In the genomic region with DNA sequence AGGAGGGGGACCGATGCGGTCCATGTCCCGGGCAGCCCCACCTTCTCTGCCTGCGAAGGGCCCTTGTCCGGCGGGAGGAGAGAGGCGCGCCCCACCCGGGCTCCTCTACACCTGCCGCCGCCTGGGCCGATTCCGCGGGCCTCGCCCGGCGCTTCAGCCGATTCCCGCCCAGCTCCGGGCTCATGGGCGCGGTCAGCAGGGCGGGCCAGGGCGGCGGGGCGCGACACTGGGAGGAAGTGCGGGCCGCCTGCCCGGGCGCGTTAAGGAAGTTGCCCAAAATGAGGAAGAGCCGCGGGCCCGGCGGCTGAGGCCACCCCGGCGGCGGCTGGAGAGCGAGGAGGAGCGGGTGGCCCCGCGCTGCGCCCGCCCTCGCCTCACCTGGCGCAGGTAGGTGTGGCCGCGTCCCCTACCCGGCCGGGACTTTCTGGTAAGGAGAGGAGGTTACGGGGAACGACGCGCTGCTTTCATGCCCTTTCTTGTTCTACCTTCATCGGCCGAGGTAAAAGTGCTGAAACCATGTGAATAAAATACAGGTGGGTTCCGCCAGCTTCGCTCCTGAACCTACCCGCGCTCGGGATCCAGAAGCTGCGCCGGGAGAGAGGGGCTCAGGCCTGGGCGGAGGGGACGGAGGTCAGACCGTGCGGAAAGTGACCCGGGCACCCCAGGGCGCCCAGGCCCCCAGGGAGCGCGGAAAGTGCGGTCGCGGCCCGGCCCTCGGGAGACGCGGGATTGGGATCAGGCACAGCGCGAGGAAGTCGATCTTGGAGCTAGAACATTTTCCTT, we compare ENCODE assay signal across 8 cellular contexts. TPM values are rescaled to one million over a fixed set of nuclear protein-coding genes. Genes with fewer than 3 reads are reported as not detected.
DNase-seq lines count a peak whose midpoint lies in the region; ATAC-seq, FAIRE-seq and TF ChIP-seq lines count a peak whose summit lies in the region.

A gene (plus strand): TSS at position 313 of the 783 bp plus-strand sequence. CDS start 42,080 bp downstream, outside the sequence.

- no peak for DNase-seq in A549 (ENCODE audit: low read depth in 1 of 2, low spot score in 1 of 2)
- peak in 1 of 10 donors; percentile 43 for DNase-seq in dorsolateral prefrontal cortex
- peak; percentile 40 for DNase-seq in mucosa of gallbladder (ENCODE audit: low spot score)
- no peak for DNase-seq in HFFc6
- DNase-seq in NCI-H1048 (lab: John Stamatoyannopoulos, UW), result no peak

- intact Hi-C loops in dorsolateral prefrontal cortex (cut with DNase I), result no loop called here

- H3K4me1 ChIP-seq in A549 (peaks cover 5% of the 10 kb centered on the region; the same call in 1 of the 3 replicates), OCI-LY1 (ENCODE audit: insufficient read depth, low read length, severe bottlenecking) (peaks cover 57% of the 10 kb centered on the region)

- H4K20me1 ChIP-seq in OCI-LY1 (ENCODE audit: insufficient read depth, low read length), result no peaks in the 10 kb centered on the region

- no peak for TF ChIP-seq RAD21 in A549 (conservative IDR thresholded peaks at IDR 0.05 in 1 of 2, IDR thresholded peaks at IDR 0.05 in 1 of 2)

- H3K4me3 Mint-ChIP-seq in HFFc6, result no peak within 1 kb of the TSS

- no peaks in the 10 kb centered on the region for H3K36me3 Mint-ChIP-seq in HFFc6 (ENCODE audit: low read depth)

- no peaks in the 10 kb centered on the region for H3K27me3 ChIP-seq in OCI-LY1 (ENCODE audit: insufficient read depth, low read length)
- peaks cover 0 to 91% (median 36%) of the 10 kb centered on the region in 45 donors for H3K27me3 ChIP-seq in dorsolateral prefrontal cortex

- no peak for TF ChIP-seq POLR2A in A549 (IDR thresholded peaks at IDR 0.05; ENCODE audit: low read length)

- CTCF ChIA-PET in A549 (lab: Yijun Ruan, JAX), result interaction anchor here (1.3 kb wide), 1 partner anchor 1199 kb away, joined by 3 read pairs; no protein-coding TSS in a partner anchor

- H3K9me2 ChIP-seq in OCI-LY1 (ENCODE audit: low read depth, low read length), result no peaks in the 10 kb centered on the region

- ATAC-seq in A549 (peak; percentile 62 to 78; a peak in 4 of 6 replicates), GM18502 (IDR thresholded peaks at IDR 0.05; ENCODE audit: poor library complexity, unreplicated experiment) (peak; percentile 54), HG03064 (IDR thresholded peaks at IDR 0.05; ENCODE audit: low read depth, unreplicated experiment) (peak; percentile 36)

- no peak within 1 kb of the TSS for H3K27ac Mint-ChIP-seq in HFFc6

- peaks cover 6% of the 10 kb centered on the region; the same call in 1 of the 2 replicates for H3K36me3 ChIP-seq in OCI-LY1 (ENCODE audit: insufficient read depth, low read length)

- peak within 1 kb of the TSS; percentile 52 for H3K4me3 ChIP-seq in A549
- peak within 1 kb of the TSS; percentile 82 for H3K4me3 ChIP-seq in OCI-LY1 (ENCODE audit: low read depth, low read length, poor library complexity, severe bottlenecking)
- peak within 1 kb of the TSS in 56 of 59 donors; percentile 1 to 61 (median 42) for H3K4me3 ChIP-seq in dorsolateral prefrontal cortex

- TF ChIP-seq CTCF in A549 (IDR thresholded peaks at IDR 0.05) (no peak), OCI-LY1 (IDR thresholded peaks at IDR 0.05; ENCODE audit: low read length) (no peak), dorsolateral prefrontal cortex (IDR thresholded peaks at IDR 0.05 in 54 of 56, conservative IDR thresholded peaks at IDR 0.05 in 2 of 56; ENCODE audit: low read depth in 1 of 56, partially characterized antibody in 56 of 56) (no peak), HFFc6 (IDR thresholded peaks at IDR 0.05) (no peak)

- H3K27ac ChIP-seq in A549 (no peak within 1 kb of the TSS), OCI-LY1 (ENCODE audit: low read depth, low read length, poor library complexity, severe bottlenecking) (peak within 1 kb of the TSS; percentile 96), dorsolateral prefrontal cortex (peak within 1 kb of the TSS in 33 of 59 donors; percentile 3 to 66 (median 37))

- no peaks in the 10 kb centered on the region for H3F3A ChIP-seq in OCI-LY1 (ENCODE audit: insufficient read depth, low read length)

- TF ChIP-seq EP300 in A549 (IDR thresholded peaks at IDR 0.05), result no peak

- POLR2A ChIA-PET in A549 (lab: Yijun Ruan, JAX), result no interaction called here

- H3K4me2 ChIP-seq in A549 (peak within 1 kb of the TSS; percentile 99), OCI-LY1 (ENCODE audit: low read length) (peak within 1 kb of the TSS; percentile 98)

- no peaks in the 10 kb centered on the region for H3K4me1 Mint-ChIP-seq in HFFc6 (ENCODE audit: low read depth)

- no peak for FAIRE-seq in A549 (lab: Jason Lieb, UNC)

- H3K9me3 ChIP-seq in A549 (no peaks in the 10 kb centered on the region; the same call in 2 of the 3 replicates), OCI-LY1 (ENCODE audit: low read length) (no peaks in the 10 kb centered on the region)

- peaks cover 5% of the 10 kb centered on the region for H3K27me3 Mint-ChIP-seq in HFFc6 (ENCODE audit: insufficient read depth)

- H3K79me2 ChIP-seq in OCI-LY1 (ENCODE audit: insufficient read depth, low read length), result peaks cover 48% of the 10 kb centered on the region

- WGBS in A549 (ENCODE audit: missing lambda C conversion rate), result 14% methylated on average over 19 of the region's 82 CpGs

- H3K9ac ChIP-seq in OCI-LY1 (ENCODE audit: low read length), result peak within 1 kb of the TSS; percentile 96

- H2AFZ ChIP-seq in OCI-LY1 (ENCODE audit: low read length), result no peak within 1 kb of the TSS

- H3K9me3 Mint-ChIP-seq in HFFc6, result peaks cover 4% of the 10 kb centered on the region; the same call in 1 of the 2 replicates

TF ChIP-seq in A549, 52 proteins besides CTCF, POLR2A, EP300 and RAD21:
- TF ChIP-seq, protein P1, sequence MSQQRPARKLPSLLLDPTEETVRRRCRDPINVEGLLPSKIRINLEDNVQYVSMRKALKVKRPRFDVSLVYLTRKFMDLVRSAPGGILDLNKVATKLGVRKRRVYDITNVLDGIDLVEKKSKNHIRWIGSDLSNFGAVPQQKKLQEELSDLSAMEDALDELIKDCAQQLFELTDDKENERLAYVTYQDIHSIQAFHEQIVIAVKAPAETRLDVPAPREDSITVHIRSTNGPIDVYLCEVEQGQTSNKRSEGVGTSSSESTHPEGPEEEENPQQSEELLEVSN (IDR thresholded peaks at IDR 0.05; ENCODE audit: borderline replicate concordance, low read depth), result 0 out of 2 replicates have a peak, but pooled peaks have one; percentile 56
- TF ChIP-seq RCOR1 (IDR thresholded peaks at IDR 0.05; ENCODE audit: low read depth, low read length), result no peak
- TF ChIP-seq, protein P2, sequence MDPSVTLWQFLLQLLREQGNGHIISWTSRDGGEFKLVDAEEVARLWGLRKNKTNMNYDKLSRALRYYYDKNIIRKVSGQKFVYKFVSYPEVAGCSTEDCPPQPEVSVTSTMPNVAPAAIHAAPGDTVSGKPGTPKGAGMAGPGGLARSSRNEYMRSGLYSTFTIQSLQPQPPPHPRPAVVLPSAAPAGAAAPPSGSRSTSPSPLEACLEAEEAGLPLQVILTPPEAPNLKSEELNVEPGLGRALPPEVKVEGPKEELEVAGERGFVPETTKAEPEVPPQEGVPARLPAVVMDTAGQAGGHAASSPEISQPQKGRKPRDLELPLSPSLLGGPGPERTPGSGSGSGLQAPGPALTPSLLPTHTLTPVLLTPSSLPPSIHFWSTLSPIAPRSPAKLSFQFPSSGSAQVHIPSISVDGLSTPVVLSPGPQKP (IDR thresholded peaks at IDR 0.05; ENCODE audit: low read depth, low read length), result no peak

RNA-seq across cellular contexts. Expression of the gene that starts here (rescaled TPM):
- polyA plus RNA-seq in A549 (2011; rRNA removed) (0.03 and 0.04 TPM in 2 replicates), A549 (2017; fragmentation: RNase III; extraction: RNeasy Plus Mini Kit Qiagen cat#74134 plus additional on column Dnase treatment) (0.01 to 0.03 TPM in 2 of 3 replicates, not detected in the other)
- not detected in 2 replicates for polyA plus RNA-seq in A549 (2012; cell fraction: cytosol; rRNA removed)
- polyA plus RNA-seq in A549 (2012; cell fraction: nucleus; rRNA removed), result 0.01 TPM in 1 of 2 replicates, not detected in the other
- polyA minus RNA-seq in A549 (2011; rRNA and poly(A)+ RNA removed), result not detected in 2 replicates
- total RNA-seq in dorsolateral prefrontal cortex (10 to 100 TPM in 21 of 120 experiments, 1 to 10 TPM in 98, under 1 TPM in 1; 0.77 to 17.9 (median 6.4) TPM), mucosa of gallbladder (42.9 TPM)
- total RNA-seq in HFFc6 (2021; fragmentation: NEBNext Ultra II Directional; extraction: Animal tissue kit (Norgen Biotek cat#: 25700)), result not detected

Comparison
In these comparisons a context has a peak if more than half of its experiments do, and no peak if none do; other contexts are left out.
1. Peak in ATAC-seq, H3K4me3 ChIP-seq and H3K4me2 ChIP-seq in A549; RNA of the gene not detected or under 1 TPM.
2. H3K27ac ChIP-seq: peak in OCI-LY1 (single experiment) and dorsolateral prefrontal cortex (33 of 59); none in A549 (0 of 2).
3. Peak in every context shown above with its lines, with median percentiles within 50 percentile points of each other: ATAC-seq and H3K4me3 ChIP-seq.